Comparison of ENCODE assay signal across 8 cellular contexts in genomic region chrX:154980330-154981115, GRCh38.
DNase-seq lines count a peak whose midpoint lies in the region; ATAC-seq and TF ChIP-seq lines count a peak whose summit lies in the region.

No MANE protein-coding gene starts in this region.

- peak; percentile 64 for TF ChIP-seq CTCF in AG10803 (conservative IDR thresholded peaks at IDR 0.05; ENCODE audit: low read length)

- DNase-seq in AG10803 (ENCODE audit: low read depth) (peak; percentile 56), NCI-H345 treated with DMSO at 0.1 percent for 48 hours (lab: John Stamatoyannopoulos, UW; ENCODE audit: unreplicated experiment) (peak; percentile 69), medulla oblongata (ENCODE audit: extremely low spot score) (peak; percentile 77)
- DNase-seq in activated CD4-positive, alpha-beta T cell treated with anti-CD3 and anti-CD28 coated beads for 4 hours, result peak; percentile 62 to 77
- peak; percentile 30 for DNase-seq in stimulated activated CD8-positive, alpha-beta memory T cell treated with anti-CD3 and anti-CD28 coated beads, Interleukin-12 subunit alpha, Interleukin-12 subunit beta, amount 100 ng/mL, for 24 hours (ENCODE audit: extremely low read depth)

- peak overlapping the region; percentile 75 for H3K27ac Mint-ChIP-seq in dendritic cell treated with granulocyte-macrophage colony-stimulating factor and Interleukin-4, amounts not matched to agents 40 ng/mL and 50 ng/mL, for 4 days

- H3K4me3 ChIP-seq in AG10803 (ENCODE audit: low read length), result peak overlapping the region; percentile 61

- H3K36me3 Mint-ChIP-seq in dendritic cell treated with granulocyte-macrophage colony-stimulating factor and Interleukin-4, amounts not matched to agents 40 ng/mL and 50 ng/mL, for 4 days (ENCODE audit: low read depth), result no peaks in the 10 kb centered on the region

- intact Hi-C loops in dendritic cell treated with granulocyte-macrophage colony-stimulating factor and Interleukin-4, amounts not matched to agents 40 ng/mL and 50 ng/mL, for 4 days (cut with micrococcal nuclease), result loop anchor here (1.0 kb wide), 1 partner anchor 77 kb away; no protein-coding TSS in a partner anchor

- peaks cover 15% of the 10 kb centered on the region for H3K4me1 Mint-ChIP-seq in dendritic cell treated with granulocyte-macrophage colony-stimulating factor and Interleukin-4, amounts not matched to agents 40 ng/mL and 50 ng/mL, for 4 days (ENCODE audit: low read depth)

- H3K9me3 Mint-ChIP-seq in dendritic cell treated with granulocyte-macrophage colony-stimulating factor and Interleukin-4, amounts not matched to agents 40 ng/mL and 50 ng/mL, for 4 days, result no peaks in the 10 kb centered on the region

- H3K4me3 Mint-ChIP-seq in dendritic cell treated with granulocyte-macrophage colony-stimulating factor and Interleukin-4, amounts not matched to agents 40 ng/mL and 50 ng/mL, for 4 days, result peak overlapping the region; percentile 74

- ATAC-seq in GM18867 (IDR thresholded peaks at IDR 0.05; ENCODE audit: unreplicated experiment) (peak; percentile 100), HG03139 (IDR thresholded peaks at IDR 0.05; ENCODE audit: unreplicated experiment) (peak; percentile 78)

- no peaks in the 10 kb centered on the region for H3K27me3 Mint-ChIP-seq in dendritic cell treated with granulocyte-macrophage colony-stimulating factor and Interleukin-4, amounts not matched to agents 40 ng/mL and 50 ng/mL, for 4 days

Comparison
In these comparisons a context has a peak if more than half of its experiments do, and no peak if none do; other contexts are left out.
1. Peak in every context shown above with its lines: DNase-seq, ATAC-seq and H3K4me3 ChIP-seq.